31 cellular contexts compared by ENCODE assay signal in genomic region chr1:112710159-112710558, GRCh38. TPM values are rescaled to one million over a fixed set of nuclear protein-coding genes. Genes with fewer than 3 reads are reported as not detected.
"Had no signal": no experiment of that assay in that cellular context is flagged by ENCODE, and none has a peak within 500 bp of the region (broad histone marks: within the 10 kb centered on the region; RNA-seq: fewer than 3 reads in every experiment).

No MANE protein-coding gene starts in this region.

- H3K27ac Mint-ChIP-seq: activated B cell treated with CpG ODN at 0.5 μM for 24 hours; activated CD4-positive, alpha-beta memory T cell treated with anti-CD3 and anti-CD28 coated beads for 36 hours; activated CD8-positive, alpha-beta memory T cell treated with anti-CD3 and anti-CD28 coated beads, Interleukin-2, amount 10 ng/mL, durations not matched to agents 7 days and 5 days; activated CD8-positive, alpha-beta T cell treated with anti-CD3 and anti-CD28 coated beads, Interleukin-2, amount 10 ng/mL, durations not matched to agents 7 days and 5 days; activated naive CD4-positive, alpha-beta T cell treated with anti-CD3 and anti-CD28 coated beads for 36 hours; activated naive CD4-positive, alpha-beta T cell treated with anti-CD3 and anti-CD28 coated beads, Interleukin-2, amount 50 U/mL, for 24 hours; activated naive CD8-positive, alpha-beta T cell treated with anti-CD3 and anti-CD28 coated beads, Interleukin-2, amount 50 U/mL, for 24 hours; activated T-helper 1 cell treated with anti-CD3 and anti-CD28 coated beads, Interleukin-12 subunit alpha, Interleukin-12 subunit beta, Interleukin-2, Interleukin-4 antibody, amounts not matched to agents 30 ng/mL and 10 ng/mL and 1 ng/mL, durations not matched to agents 14 hours and 24 hours and 36 hours; activated T-helper 2 cell treated with anti-CD3 and anti-CD28 coated beads, Interferon-gamma antibody, Interleukin-2, Interleukin-4, amounts not matched to agents 10 μg/mL and 5 μg/mL and 100 μg/mL, durations not matched to agents 14 hours and 24 hours and 36 hours; T-helper 17 cell; T-helper 2 cell treated with Interferon-gamma antibody and Interleukin-4, amounts not matched to agents 5 μg/mL and 100 μg/mL, for 36 hours had no signal

- H3K27me3 ChIP-seq: adrenal gland, body of pancreas, esophagus squamous epithelium, gastroesophageal sphincter had no signal

- H3K36me3 Mint-ChIP-seq: activated CD4-positive, alpha-beta memory T cell treated with anti-CD3 and anti-CD28 coated beads for 36 hours; activated CD8-positive, alpha-beta memory T cell treated with anti-CD3 and anti-CD28 coated beads, Interleukin-2, amount 10 ng/mL, durations not matched to agents 7 days and 5 days; activated naive CD4-positive, alpha-beta T cell treated with anti-CD3 and anti-CD28 coated beads, Interleukin-2, amount 50 U/mL, for 24 hours; activated naive CD8-positive, alpha-beta T cell treated with anti-CD3 and anti-CD28 coated beads for 36 hours had no signal

- H3K9me3 Mint-ChIP-seq: activated B cell treated with CpG ODN at 0.5 μM for 24 hours; activated CD4-positive, alpha-beta memory T cell treated with anti-CD3 and anti-CD28 coated beads for 36 hours; activated CD4-positive, alpha-beta T cell treated with anti-CD3 and anti-CD28 coated beads, Interleukin-2, amount 10 ng/mL, durations not matched to agents 24 days and 14 days; activated naive CD4-positive, alpha-beta T cell treated with anti-CD3 and anti-CD28 coated beads for 36 hours; activated naive CD4-positive, alpha-beta T cell treated with anti-CD3 and anti-CD28 coated beads, Interleukin-2, amount 50 U/mL, for 24 hours; activated naive CD8-positive, alpha-beta T cell treated with anti-CD3 and anti-CD28 coated beads for 36 hours; activated naive CD8-positive, alpha-beta T cell treated with anti-CD3 and anti-CD28 coated beads, Interleukin-2, amount 50 U/mL, for 24 hours; activated T-helper 1 cell treated with anti-CD3 and anti-CD28 coated beads, Interleukin-12 subunit alpha, Interleukin-12 subunit beta, Interleukin-2, Interleukin-4 antibody, amounts not matched to agents 30 ng/mL and 10 ng/mL and 1 ng/mL, durations not matched to agents 14 hours and 24 hours and 36 hours; activated T-helper 2 cell treated with anti-CD3 and anti-CD28 coated beads, Interferon-gamma antibody, Interleukin-2, Interleukin-4, amounts not matched to agents 10 μg/mL and 5 μg/mL and 100 μg/mL, durations not matched to agents 14 hours and 24 hours and 36 hours; T-helper 2 cell treated with Interferon-gamma antibody and Interleukin-4, amounts not matched to agents 5 μg/mL and 100 μg/mL, for 36 hours had no signal

- H3K4me3 ChIP-seq: adrenal gland, body of pancreas, esophagus squamous epithelium, gastroesophageal sphincter had no signal

- H3K4me3 Mint-ChIP-seq: activated B cell treated with CpG ODN at 0.5 μM for 24 hours; activated CD4-positive, alpha-beta memory T cell treated with anti-CD3 and anti-CD28 coated beads for 36 hours; activated CD4-positive, alpha-beta T cell treated with anti-CD3 and anti-CD28 coated beads, Interleukin-2, amount 10 ng/mL, durations not matched to agents 24 days and 14 days; activated CD8-positive, alpha-beta memory T cell treated with anti-CD3 and anti-CD28 coated beads, Interleukin-2, amount 10 ng/mL, durations not matched to agents 7 days and 5 days; activated CD8-positive, alpha-beta T cell treated with anti-CD3 and anti-CD28 coated beads, Interleukin-2, amount 10 ng/mL, durations not matched to agents 7 days and 5 days; activated naive CD4-positive, alpha-beta T cell treated with anti-CD3 and anti-CD28 coated beads for 36 hours; activated naive CD4-positive, alpha-beta T cell treated with anti-CD3 and anti-CD28 coated beads, Interleukin-2, amount 50 U/mL, for 24 hours; activated naive CD8-positive, alpha-beta T cell treated with anti-CD3 and anti-CD28 coated beads for 36 hours; activated naive CD8-positive, alpha-beta T cell treated with anti-CD3 and anti-CD28 coated beads, Interleukin-2, amount 50 U/mL, for 24 hours; activated T-helper 1 cell treated with anti-CD3 and anti-CD28 coated beads, Interleukin-12 subunit alpha, Interleukin-12 subunit beta, Interleukin-2, Interleukin-4 antibody, amounts not matched to agents 30 ng/mL and 10 ng/mL and 1 ng/mL, durations not matched to agents 14 hours and 24 hours and 36 hours; T-helper 17 cell; T-helper 2 cell treated with Interferon-gamma antibody and Interleukin-4, amounts not matched to agents 5 μg/mL and 100 μg/mL, for 36 hours had no signal

- DNase-seq: activated B cell treated with CpG ODN at 0.5 μM for 24 hours; activated CD4-positive, alpha-beta memory T cell treated with anti-CD3 and anti-CD28 coated beads for 36 hours; activated CD4-positive, alpha-beta T cell treated with anti-CD3 and anti-CD28 coated beads, Interleukin-2, amount 10 ng/mL, durations not matched to agents 24 days and 14 days; activated CD8-positive, alpha-beta memory T cell treated with anti-CD3 and anti-CD28 coated beads, Interleukin-2, amount 10 ng/mL, durations not matched to agents 7 days and 5 days; activated CD8-positive, alpha-beta memory T cell treated with anti-CD3 and anti-CD28 coated beads, Interleukin-2, amount 50 U/mL, for 4 hours; activated CD8-positive, alpha-beta T cell treated with anti-CD3 and anti-CD28 coated beads, Interleukin-2, amount 10 ng/mL, durations not matched to agents 7 days and 5 days; activated effector memory CD4-positive, alpha-beta T cell treated with anti-CD3 and anti-CD28 coated beads, Interleukin-2, amount 50 U/mL, for 16 hours; activated naive CD4-positive, alpha-beta T cell treated with anti-CD3 and anti-CD28 coated beads for 36 hours; activated naive CD8-positive, alpha-beta T cell treated with anti-CD3 and anti-CD28 coated beads for 36 hours; activated naive CD8-positive, alpha-beta T cell treated with anti-CD3 and anti-CD28 coated beads, Interleukin-2, amount 50 U/mL, for 24 hours; activated T-cell treated with anti-CD3 and anti-CD28 coated beads, Interleukin-2, amount 50 U/mL, for 1 hour; activated T-cell treated with anti-CD3 and anti-CD28 coated beads, Interleukin-2, amount 50 U/mL, for 48 hours; adrenal gland; amygdala; body of pancreas; caudate nucleus; cortex of kidney; effector CD8-positive, alpha-beta T cell; esophagus squamous epithelium; foreskin melanocyte; T-helper 1 cell; T-helper 17 cell; T1000; WERI-Rb-1 had no signal

- H3K9me3 ChIP-seq: adrenal gland, body of pancreas, esophagus squamous epithelium, gastroesophageal sphincter had no signal

- H3K27ac ChIP-seq: adrenal gland, body of pancreas, epithelial cell of prostate, esophagus squamous epithelium, gastroesophageal sphincter, WERI-Rb-1 had no signal

- H3K36me3 ChIP-seq: adrenal gland, gastroesophageal sphincter, WERI-Rb-1 had no signal

- H3K27me3 Mint-ChIP-seq: activated B cell treated with CpG ODN at 0.5 μM for 24 hours had no signal

- ATAC-seq: activated CD4-positive, CD25-positive, alpha-beta regulatory T cell treated with anti-CD3 and anti-CD28 coated beads, Interleukin-2, amount 50 U/mL, for 24 hours; activated CD8-positive, alpha-beta memory T cell treated with anti-CD3 and anti-CD28 coated beads, Interleukin-2, amount 10 ng/mL, durations not matched to agents 7 days and 5 days; activated CD8-positive, alpha-beta T cell treated with anti-CD3 and anti-CD28 coated beads, Interleukin-2, amount 10 ng/mL, durations not matched to agents 7 days and 5 days; activated naive CD8-positive, alpha-beta T cell treated with anti-CD3 and anti-CD28 coated beads, Interleukin-2, amount 50 U/mL, for 24 hours; body of pancreas; gastroesophageal sphincter; T-helper 17 cell had no signal

RNA-seq across cellular contexts. Expression of gene PPM1J, which starts 5.0 kb away (rescaled TPM):
- total RNA-seq: activated CD8-positive, alpha-beta T cell treated with anti-CD3 and anti-CD28 coated beads, Interleukin-2, amount 10 ng/mL, durations not matched to agents 7 days and 5 days had no signal
